14 cellular contexts compared by ENCODE assay signal in genomic region chr12:1810201-1810930, GRCh38. TPM values are rescaled to one million over a fixed set of nuclear protein-coding genes. Genes with fewer than 3 reads are reported as not detected.
DNase-seq lines count a peak whose midpoint lies in the region; ATAC-seq, FAIRE-seq and TF ChIP-seq lines count a peak whose summit lies in the region.
"Had no signal": no experiment of that assay in that cellular context is flagged by ENCODE, and none has a peak within 500 bp of the region (broad histone marks: within the 10 kb centered on the region; RNA-seq: fewer than 3 reads in every experiment).

No MANE protein-coding gene starts in this region.

- ATAC-seq in activated CD8-positive, alpha-beta memory T cell treated with anti-CD3 and anti-CD28 coated beads, Interleukin-2, amount 10 ng/mL, durations not matched to agents 7 days and 5 days = no peak
- ATAC-seq in K562 = peak; percentile 30
- ATAC-seq: left colon had no signal

- no peak for TF ChIP-seq RAD21 in K562 (CRISPR knock-in tag; conservative IDR thresholded peaks at IDR 0.05 in 1 of 2, IDR thresholded peaks at IDR 0.05 in 1 of 2)

- H3F3A ChIP-seq in neural progenitor cell (ENCODE audit: low read depth) = no peaks in the 10 kb centered on the region

- no peaks in the 10 kb centered on the region for H3K9me1 ChIP-seq in K562 (ENCODE audit: control insufficient read depth, insufficient read depth, low read length)

- H3K4me1 Mint-ChIP-seq in activated CD8-positive, alpha-beta memory T cell treated with anti-CD3 and anti-CD28 coated beads, Interleukin-2, amount 10 ng/mL, durations not matched to agents 7 days and 5 days = peaks cover 19% of the 10 kb centered on the region
- peaks cover 35% of the 10 kb centered on the region for H3K4me1 Mint-ChIP-seq in neural progenitor cell

- H3K36me3 ChIP-seq in K562 (ENCODE audit: control insufficient read depth, insufficient read depth, low read length) (no peaks in the 10 kb centered on the region), neural progenitor cell (no peaks in the 10 kb centered on the region)
- H3K36me3 ChIP-seq: uterus had no signal

- no peak for TF ChIP-seq EP300 in K562 (IDR thresholded peaks at IDR 0.05; ENCODE audit: low read length)

- TF ChIP-seq POLR2A in NB4 (IDR thresholded peaks at IDR 0.05; ENCODE audit: extremely low read depth, insufficient read length) (no peak), K562 (conservative IDR thresholded peaks at IDR 0.05) (no peak)

- H3K27ac ChIP-seq in K562 (ENCODE audit: extremely low read depth, low read depth, low read length) = no peak overlapping the region
- no peak overlapping the region for H3K27ac ChIP-seq in neural progenitor cell
- H3K27ac ChIP-seq: uterus had no signal

- H3K9me3 ChIP-seq in K562 (replicated peaks; ENCODE audit: control insufficient read depth, insufficient read depth, low read depth, low read length) = no peaks in the 10 kb centered on the region
- no peaks in the 10 kb centered on the region for H3K9me3 ChIP-seq in neural progenitor cell (ENCODE audit: low read depth)
- H3K9me3 ChIP-seq: uterus had no signal

- POLR2A ChIA-PET in K562 (lab: Yijun Ruan, JAX) = interaction anchor here (0.6 kb wide), 1 partner anchor 210 kb away, joined by 3 read pairs; no protein-coding TSS in a partner anchor

- no peak for DNase-seq in activated CD8-positive, alpha-beta memory T cell treated with anti-CD3 and anti-CD28 coated beads, Interleukin-2, amount 10 ng/mL, durations not matched to agents 7 days and 5 days
- DNase-seq in activated CD8-positive, alpha-beta memory T cell treated with anti-CD3 and anti-CD28 coated beads, Interleukin-2, amount 50 U/mL, for 48 hours = no peak
- peak; percentile 86 for DNase-seq in NB4 (ENCODE audit: low read depth)
- DNase-seq in K562 (ENCODE audit: extremely low read depth in 1 of 4, low spot score in 3 of 4) = peak; percentile 24 to 45 (median 38)
- no peak for DNase-seq in neural progenitor cell (ENCODE audit: low spot score)
- DNase-seq in DMS79 (lab: John Stamatoyannopoulos, UW) = no peak
- DNase-seq in DMS153 (lab: John Stamatoyannopoulos, UW) = no peak
- no peak for DNase-seq in amniotic stem cell (lab: John Stamatoyannopoulos, UW)
- DNase-seq: left colon, uterus had no signal

- WGBS in K562 (ENCODE audit: insufficient coverage, low coverage, missing lambda C conversion rate) = 47% methylated on average over 12 of the region's 21 CpGs

- H3K9me3 Mint-ChIP-seq in activated CD8-positive, alpha-beta memory T cell treated with anti-CD3 and anti-CD28 coated beads, Interleukin-2, amount 10 ng/mL, durations not matched to agents 7 days and 5 days (ENCODE audit: low read depth) = no peaks in the 10 kb centered on the region
- H3K9me3 Mint-ChIP-seq in neural progenitor cell = peaks cover 2% of the 10 kb centered on the region

- H2AFZ ChIP-seq in K562 (ENCODE audit: low read depth, low read length) (peak overlapping the region; percentile 51), neural progenitor cell (replicated peaks) (no peak overlapping the region)

- H3K27me3 ChIP-seq in K562 (ENCODE audit: control insufficient read depth in 2 of 2, insufficient read depth in 2 of 2, low read length in 2 of 2) = peaks cover 0 to 19% of the 10 kb centered on the region in 2 experiments; a peak in 2 of 5 replicates
- H3K27me3 ChIP-seq in neural progenitor cell = no peaks in the 10 kb centered on the region
- H3K27me3 ChIP-seq: uterus had no signal

- no peaks in the 10 kb centered on the region for H4K20me1 ChIP-seq in K562 (replicated peaks; ENCODE audit: control insufficient read depth, insufficient read depth, low read length)
- H4K20me1 ChIP-seq in neural progenitor cell (ENCODE audit: low read depth) = no peaks in the 10 kb centered on the region

- H3K27ac Mint-ChIP-seq in activated CD8-positive, alpha-beta memory T cell treated with anti-CD3 and anti-CD28 coated beads, Interleukin-2, amount 10 ng/mL, durations not matched to agents 7 days and 5 days = peak overlapping the region; percentile 20
- H3K27ac Mint-ChIP-seq in neural progenitor cell = peak overlapping the region; percentile 44

- peaks cover 3% of the 10 kb centered on the region for H3K27me3 Mint-ChIP-seq in activated CD8-positive, alpha-beta memory T cell treated with anti-CD3 and anti-CD28 coated beads, Interleukin-2, amount 10 ng/mL, durations not matched to agents 7 days and 5 days
- peaks cover 9% of the 10 kb centered on the region for H3K27me3 Mint-ChIP-seq in neural progenitor cell (ENCODE audit: insufficient read depth, low read depth)

- BruUV-seq in K562 (replicated peaks; lab: Mats Ljungman, UMichigan) = no TSS peak

- in situ Hi-C loops in K562 (cut with MboI) = no loop called here

- H3K9ac ChIP-seq in K562 (ENCODE audit: insufficient read depth in 1 of 2, low read depth in 2 of 2, low read length in 2 of 2) (peak overlapping the region in 1 of 2 experiments; percentile 61; a peak in 2 of 4 replicates), neural progenitor cell (no peak overlapping the region)

- H3K4me2 ChIP-seq in K562 (ENCODE audit: insufficient read depth, low read length) (peak overlapping the region; percentile 37; the same call in 1 of the 2 replicates), neural progenitor cell (no peak overlapping the region)

- peaks cover 29 to 32% of the 10 kb centered on the region in 2 experiments for H3K4me1 ChIP-seq in K562 (replicated peaks in 1 of 2; ENCODE audit: control insufficient read depth in 2 of 2, insufficient read depth in 2 of 2, low read length in 2 of 2)
- H3K4me1 ChIP-seq in neural progenitor cell = no peaks in the 10 kb centered on the region
- H3K4me1 ChIP-seq: uterus had no signal

- intact Hi-C loops in K562 (cut with micrococcal nuclease) = loop anchor here (10.0 kb wide), 1 partner anchor 104 kb away; the partner anchor contains the start of gene CACNA2D4

- H3K4me3 Mint-ChIP-seq in activated CD8-positive, alpha-beta memory T cell treated with anti-CD3 and anti-CD28 coated beads, Interleukin-2, amount 10 ng/mL, durations not matched to agents 7 days and 5 days = peak overlapping the region; percentile 49
- no peak overlapping the region for H3K4me3 Mint-ChIP-seq in neural progenitor cell

- FAIRE-seq in K562 (lab: Jason Lieb, UNC) = no peak
- FAIRE-seq: frontal cortex, TTC549 had no signal

- no peaks in the 10 kb centered on the region for H3K36me3 Mint-ChIP-seq in activated CD8-positive, alpha-beta memory T cell treated with anti-CD3 and anti-CD28 coated beads, Interleukin-2, amount 10 ng/mL, durations not matched to agents 7 days and 5 days
- peaks cover 2% of the 10 kb centered on the region for H3K36me3 Mint-ChIP-seq in neural progenitor cell

- CTCF ChIA-PET in activated CD8-positive, alpha-beta memory T cell treated with anti-CD3 and anti-CD28 coated beads, Interleukin-2, amount 10 ng/mL, durations not matched to agents 7 days and 5 days (lab: Charles Lee) = no interaction called here
- CTCF ChIA-PET in K562 (lab: Yijun Ruan, JAX; ENCODE audit: low intra/inter-chr PET ratio) = no interaction called here

- TF ChIP-seq CTCF in NB4 (IDR thresholded peaks at IDR 0.05; ENCODE audit: low read depth, low read length) (no peak), K562 (IDR thresholded peaks at IDR 0.05 in 2 of 3, conservative IDR thresholded peaks at IDR 0.05 in 1 of 3; ENCODE audit: insufficient read depth in 2 of 3, low read depth in 1 of 3, low read length in 3 of 3) (no peak), neural progenitor cell (IDR thresholded peaks at IDR 0.05) (no peak)

- H3K79me2 ChIP-seq in K562 (ENCODE audit: control insufficient read depth, insufficient read depth, low read length) = no peaks in the 10 kb centered on the region
- no peaks in the 10 kb centered on the region for H3K79me2 ChIP-seq in neural progenitor cell (ENCODE audit: low read depth)

- H3K4me3 ChIP-seq in NB4 (ENCODE audit: low read depth, low read length) (peak overlapping the region; percentile 96), K562 (no peak overlapping the region), neural progenitor cell (no peak overlapping the region)
- H3K4me3 ChIP-seq: uterus had no signal

TF ChIP-seq in K562, 482 proteins besides CTCF, POLR2A, EP300 and RAD21 (continues in another document):
- TF ChIP-seq ELK3 (CRISPR knock-in tag; IDR thresholded peaks at IDR 0.05) = no peak

RNA-seq across cellular contexts. Expression of gene LRTM2, which starts 10.0 kb away (rescaled TPM):
- total RNA-seq in activated CD8-positive, alpha-beta memory T cell treated with anti-CD3 and anti-CD28 coated beads, Interleukin-2, amount 10 ng/mL, durations not matched to agents 7 days and 5 days = not detected
- total RNA-seq in K562 (2011; cell fraction: chromatin; rRNA removed; ENCODE audit: low replicate concordance) = not detected in 2 replicates
- not detected in 2 replicates for total RNA-seq in K562 (2011; cell fraction: nucleolus; rRNA removed)
- not detected in 2 replicates for total RNA-seq in K562 (2011; cell fraction: nucleoplasm; rRNA removed)
- total RNA-seq in K562 (2014; rRNA removed) = not detected in 2 replicates
- not detected in 2 replicates for total RNA-seq in K562 (2014; rRNA removed; fragmentation: Illumina TruSeq; extraction: Trizol)
- total RNA-seq in K562 (2015; rRNA removed; fragmentation: Illumina TruSeq; extraction: Trizol) = not detected in 2 replicates
- not detected in 2 replicates for total RNA-seq in K562 (2021)
- polyA plus RNA-seq in K562 (2011; rRNA removed) = not detected in 2 replicates
- not detected in 2 replicates for polyA plus RNA-seq in K562 (2011; cell fraction: cytosol; rRNA removed)
- not detected in 2 replicates for polyA plus RNA-seq in K562 (2011; cell fraction: nucleus; rRNA removed)
- not detected in 2 replicates for polyA plus RNA-seq in K562 (2012)
- polyA plus RNA-seq in K562 (2014; fragmentation: Illumina TruSeq; extraction: Trizol) = not detected in 2 replicates
- polyA plus RNA-seq in K562 (2014; fragmentation: Nextera tagmentation; extraction: Ambion mirVana) = not detected
- polyA plus RNA-seq in K562 (2014; rRNA removed) = 0.09 TPM in 1 of 2 replicates, not detected in the other
- polyA minus RNA-seq in K562 (2011; rRNA and poly(A)+ RNA removed) = not detected in 2 replicates
- not detected in 2 replicates for polyA minus RNA-seq in K562 (2011; cell fraction: cytosol; rRNA and poly(A)+ RNA removed)
- not detected in 2 replicates for polyA minus RNA-seq in K562 (2011; cell fraction: nucleus; rRNA and poly(A)+ RNA removed)
- 0.09 TPM in 1 of 2 replicates, not detected in the other for total RNA-seq in neural progenitor cell (ENCODE audit: low replicate concordance)
- total RNA-seq: left colon, OCI-LY7, uterus had no signal
- polyA plus RNA-seq: AG04450 had no signal

Comparison
In these comparisons a context has a peak if more than half of its experiments do, and no peak if none do; other contexts are left out.
1. DNase-seq: peak in NB4 (single experiment) and K562 (4 of 4); none in activated CD8-positive, alpha-beta memory T cell treated with anti-CD3 and anti-CD28 coated beads, Interleukin-2, amount 10 ng/mL, durations not matched to agents 7 days and 5 days (single experiment), activated CD8-positive, alpha-beta memory T cell treated with anti-CD3 and anti-CD28 coated beads, Interleukin-2, amount 50 U/mL, for 48 hours (single experiment), neural progenitor cell (single experiment), DMS79 (single experiment), DMS153 (single experiment) and amniotic stem cell (single experiment).